ENCODE assay signal across 22 cellular contexts in the genomic region with DNA sequence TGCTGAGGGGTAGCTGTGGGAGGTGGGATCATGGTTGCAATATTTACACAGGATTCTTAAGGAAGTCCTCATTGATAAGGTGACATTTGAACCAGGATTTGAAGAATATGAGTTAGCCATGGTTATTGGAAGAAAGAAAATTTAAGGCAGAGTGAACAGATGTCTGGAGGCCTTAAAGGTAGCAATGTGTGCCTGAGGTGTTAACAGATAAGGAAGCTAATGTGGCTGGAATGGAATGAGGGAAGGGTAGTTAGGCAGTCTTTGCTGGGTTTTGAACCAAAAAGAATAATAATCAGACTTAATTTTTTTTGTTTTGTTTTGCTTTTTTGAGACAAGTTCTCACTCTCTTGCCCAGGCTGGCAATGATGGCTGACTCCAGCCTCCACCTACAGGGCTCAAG. TPM values are rescaled to one million over a fixed set of nuclear protein-coding genes. Genes with fewer than 3 reads are reported as not detected.
"Had no signal": no experiment of that assay in that cellular context is flagged by ENCODE, and none has a peak within 500 bp of the region (broad histone marks: within the 10 kb centered on the region; RNA-seq: fewer than 3 reads in every experiment).

No MANE protein-coding gene starts in this region.

- FAIRE-seq: HepG2, RCC 7860 had no signal

- H3K4me3 ChIP-seq: MG63, SJSA1, SK-N-MC had no signal

- H3K4me1 ChIP-seq: SJSA1 had no signal

- DNase-seq: KBM-7, MG63, NCI-H1092 treated with DMSO at 0.1 percent for 48 hours, NCI-H1436, NCI-H187, NCI-H2029, NCI-H2081 treated with DMSO at 0.1 percent for 48 hours, NCI-H2171, NCI-H226, NCI-H446, NCI-H510A, NCI-H524 treated with DMSO at 0.1 percent for 48 hours, NCI-H69, NCI-H774, Right ventricle myocardium superior, RPMI8226, SIG-M5 had no signal

- ATAC-seq: HepG2 had no signal

- H3K4me3 Mint-ChIP-seq: IgD-negative memory B cell had no signal

- H3K27me3 ChIP-seq: MG63, SJSA1 had no signal

- H3K9me3 ChIP-seq: MG63, SJSA1 had no signal

- H3K4me1 Mint-ChIP-seq: IgD-negative memory B cell had no signal

- H3K27ac ChIP-seq: SJSA1, SK-N-MC had no signal

- H3K36me3 ChIP-seq: MG63, SJSA1 had no signal

RNA-seq across cellular contexts. Expression of gene DEPDC7, which starts 9.7 kb away (rescaled TPM):
- polyA plus RNA-seq: IgD-negative memory B cell had no signal
